8 cellular contexts compared by ENCODE assay signal in genomic region chr9:136843159-136843800, GRCh38. TPM values are rescaled to one million over a fixed set of nuclear protein-coding genes. Genes with fewer than 3 reads are reported as not detected.
DNase-seq lines count a peak whose midpoint lies in the region; ATAC-seq and TF ChIP-seq lines count a peak whose summit lies in the region.
"Not testable (repeated sequence)": the region's sequence is repeated elsewhere in the genome, so short reads cannot be mapped to it uniquely, and the experiment has no call there.

No MANE protein-coding gene starts in this region.

- peak overlapping the region; percentile 90 for H3K27ac ChIP-seq in RWPE1
- H3K27ac ChIP-seq in right atrium auricular region, result peak overlapping the region; percentile 81 to 87

- peak overlapping the region in 2 of 7 donors; percentile 8 to 63 for H3K27ac Mint-ChIP-seq in CD14-positive monocyte
- H3K27ac Mint-ChIP-seq in HFFc6, result peak overlapping the region; percentile 55
- H3K27ac Mint-ChIP-seq in central memory CD8-positive, alpha-beta T cell (ENCODE audit: low read depth), result peak overlapping the region; percentile 78
- H3K27ac Mint-ChIP-seq in neural crest cell (ENCODE audit: unreplicated experiment); stimulated activated naive CD8-positive, alpha-beta T cell treated with anti-CD3 and anti-CD28 coated beads, Interleukin-15, Interleukin-2, amounts not matched to agents 100 ng/mL and 50 ng/mL, for 24 hours: not testable (repeated sequence)

- H3K4me1 Mint-ChIP-seq in CD14-positive monocyte (peaks cover 22% of the 10 kb centered on the region), HFFc6 (ENCODE audit: low read depth) (peaks cover 20% of the 10 kb centered on the region), neural crest cell (peaks cover 19% of the 10 kb centered on the region)
- H3K4me1 Mint-ChIP-seq in central memory CD8-positive, alpha-beta T cell, result peaks cover 22% of the 10 kb centered on the region
- peaks cover 13% of the 10 kb centered on the region for H3K4me1 Mint-ChIP-seq in stimulated activated naive CD8-positive, alpha-beta T cell treated with anti-CD3 and anti-CD28 coated beads, Interleukin-15, Interleukin-2, amounts not matched to agents 100 ng/mL and 50 ng/mL, for 24 hours (ENCODE audit: low read depth)

- H3K36me3 ChIP-seq in right atrium auricular region, result not testable (repeated sequence)

- CTCF ChIA-PET in RWPE1 (lab: Yijun Ruan, JAX), result interaction anchor here (0.6 to 2.7 kb wide), 12 partner anchors 8 to 192 kb away, joined by 3 to 25 read pairs (median 3); partner anchors contain the start of gene RABL6

- peaks cover 16 to 23% of the 10 kb centered on the region in 2 donors for H3K36me3 Mint-ChIP-seq in CD14-positive monocyte
- H3K36me3 Mint-ChIP-seq in HFFc6 (ENCODE audit: low read depth); neural crest cell (ENCODE audit: low read depth); stimulated activated naive CD8-positive, alpha-beta T cell treated with anti-CD3 and anti-CD28 coated beads, Interleukin-15, Interleukin-2, amounts not matched to agents 100 ng/mL and 50 ng/mL, for 24 hours (ENCODE audit: low read depth): not testable (repeated sequence)
- peaks cover 40% of the 10 kb centered on the region for H3K36me3 Mint-ChIP-seq in central memory CD8-positive, alpha-beta T cell (ENCODE audit: insufficient read depth)

- POLR2A ChIA-PET in RWPE1 (lab: Yijun Ruan, JAX; ENCODE audit: low non-redundant PET), result not testable (repeated sequence)

- ATAC-seq in central memory CD8-positive, alpha-beta T cell (replicated peaks; ENCODE audit: extremely low read depth, poor library complexity, severe bottlenecking), result not testable (repeated sequence)

- peaks cover 0 to 15% (median 12%) of the 10 kb centered on the region in 7 donors for H3K9me3 Mint-ChIP-seq in CD14-positive monocyte
- not testable (repeated sequence) for H3K9me3 Mint-ChIP-seq in HFFc6; central memory CD8-positive, alpha-beta T cell; neural crest cell; stimulated activated naive CD8-positive, alpha-beta T cell treated with anti-CD3 and anti-CD28 coated beads, Interleukin-15, Interleukin-2, amounts not matched to agents 100 ng/mL and 50 ng/mL, for 24 hours

- H3K27me3 Mint-ChIP-seq in CD14-positive monocyte (ENCODE audit: low read depth in 3 of 3) (peaks cover 30 to 57% (median 40%) of the 10 kb centered on the region in 3 donors), HFFc6 (ENCODE audit: insufficient read depth) (peaks cover 20% of the 10 kb centered on the region), neural crest cell (ENCODE audit: low read depth) (peaks cover 45% of the 10 kb centered on the region)
- H3K27me3 Mint-ChIP-seq in central memory CD8-positive, alpha-beta T cell; stimulated activated naive CD8-positive, alpha-beta T cell treated with anti-CD3 and anti-CD28 coated beads, Interleukin-15, Interleukin-2, amounts not matched to agents 100 ng/mL and 50 ng/mL, for 24 hours: not testable (repeated sequence)

- intact Hi-C loops in CD14-positive monocyte (cut with micrococcal nuclease), result loop anchor here (5.0 to 10.0 kb wide), 3 partner anchors 36 to 189 kb away; partner anchors contain the start of genes C8G (in 1 of the 2), FBXW5 (in 1 of the 2), FUT7 (in 1 of the 2) and RABL6 (in 1 of the 2)

- not testable (repeated sequence) for DNase-seq in CD14-positive monocyte (ENCODE audit: low spot score); HFFc6; RWPE1 (ENCODE audit: low spot score); central memory CD8-positive, alpha-beta T cell (ENCODE audit: low spot score in 2 of 2); right atrium auricular region (ENCODE audit: low spot score); neural crest cell (ENCODE audit: low read depth, low spot score)
- DNase-seq in activated T-cell treated with anti-CD3 and anti-CD28 coated beads, Interleukin-2, amount 50 U/mL, for 48 hours, result peak; percentile 24 to 30

- H3K9me3 ChIP-seq in right atrium auricular region, result not testable (repeated sequence)

- H3K4me3 Mint-ChIP-seq in CD14-positive monocyte, result peak overlapping the region; percentile 47 to 79
- H3K4me3 Mint-ChIP-seq in HFFc6, result peak overlapping the region; percentile 63
- peak overlapping the region; percentile 90 for H3K4me3 Mint-ChIP-seq in central memory CD8-positive, alpha-beta T cell
- H3K4me3 Mint-ChIP-seq in neural crest cell, result peak overlapping the region; percentile 76
- peak overlapping the region; percentile 43 for H3K4me3 Mint-ChIP-seq in stimulated activated naive CD8-positive, alpha-beta T cell treated with anti-CD3 and anti-CD28 coated beads, Interleukin-15, Interleukin-2, amounts not matched to agents 100 ng/mL and 50 ng/mL, for 24 hours

- peak overlapping the region in 1 of 2 donors; percentile 54 for H3K4me3 ChIP-seq in right atrium auricular region

- TF ChIP-seq CTCF in CD14-positive monocyte (IDR thresholded peaks at IDR 0.05); HFFc6 (IDR thresholded peaks at IDR 0.05); RWPE1 (conservative IDR thresholded peaks at IDR 0.05; ENCODE audit: low read depth); right atrium auricular region (IDR thresholded peaks at IDR 0.05); neural crest cell (conservative IDR thresholded peaks at IDR 0.05): not testable (repeated sequence)

- H3K4me1 ChIP-seq in right atrium auricular region, result peaks cover 0 to 64% of the 10 kb centered on the region in 2 donors

- H3K27me3 ChIP-seq in right atrium auricular region, result not testable (repeated sequence)

RNA-seq across cellular contexts. Expression of gene AJM1, which starts 1.0 kb away (rescaled TPM):
- polyA plus RNA-seq in CD14-positive monocyte, result under 1 TPM; 0.10 to 0.18 TPM
- total RNA-seq in HFFc6 (2021; fragmentation: NEBNext Ultra II Directional; extraction: Animal tissue kit (Norgen Biotek cat#: 25700)), result 1 to 10 TPM; 4.5 to 8.0 (median 5.3) TPM
- total RNA-seq in right atrium auricular region (1 to 10 TPM; 2.7 to 3.0 TPM), neural crest cell (2.8 and 3.3 TPM in 2 replicates)

RNA-seq across cellular contexts. Expression of gene PHPT1, which starts 5.9 kb away (rescaled TPM):
- 100 to 1,000 TPM in 1 of 2 donors, 10 to 100 TPM in 1; 94.3 to 163 TPM for polyA plus RNA-seq in CD14-positive monocyte
- 100 to 1,000 TPM; 156 to 181 (median 169) TPM for total RNA-seq in HFFc6 (2021; fragmentation: NEBNext Ultra II Directional; extraction: Animal tissue kit (Norgen Biotek cat#: 25700))
- total RNA-seq in right atrium auricular region (100 to 1,000 TPM; 140 to 154 TPM), neural crest cell (170 and 175 TPM in 2 replicates)

RNA-seq across cellular contexts. Expression of gene MAMDC4, which starts 8.9 kb away (rescaled TPM):
- polyA plus RNA-seq in CD14-positive monocyte, result under 1 TPM in 1 of 2 donors, not detected in 1; 0.07 TPM
- total RNA-seq in HFFc6 (2021; fragmentation: NEBNext Ultra II Directional; extraction: Animal tissue kit (Norgen Biotek cat#: 25700)), result 1 to 10 TPM; 2.3 to 3.4 (median 3.0) TPM
- total RNA-seq in right atrium auricular region (1 to 10 TPM; 1.7 to 2.0 TPM), neural crest cell (19.3 and 20.6 TPM in 2 replicates)

RNA-seq across cellular contexts. Expression of gene EDF1, which starts 22.8 kb away (rescaled TPM):
- 100 to 1,000 TPM; 245 to 264 TPM for polyA plus RNA-seq in CD14-positive monocyte
- total RNA-seq in HFFc6 (2021; fragmentation: NEBNext Ultra II Directional; extraction: Animal tissue kit (Norgen Biotek cat#: 25700)), result 100 to 1,000 TPM; 369 to 460 (median 443) TPM
- 100 to 1,000 TPM; 329 to 428 TPM for total RNA-seq in right atrium auricular region
- 338 and 339 TPM in 2 replicates for total RNA-seq in neural crest cell

RNA-seq across cellular contexts. Expression of gene RABL6, which starts 35.5 kb away (rescaled TPM):
- 1 to 10 TPM; 6.7 to 8.1 TPM for polyA plus RNA-seq in CD14-positive monocyte
- 10 to 100 TPM; 77.8 to 87.7 (median 84.0) TPM for total RNA-seq in HFFc6 (2021; fragmentation: NEBNext Ultra II Directional; extraction: Animal tissue kit (Norgen Biotek cat#: 25700))
- total RNA-seq in right atrium auricular region (10 to 100 TPM; 48.4 to 61.7 TPM), neural crest cell (191 and 198 TPM in 2 replicates)
